Comparison of ENCODE assay signal across 11 cellular contexts in the genomic region with DNA sequence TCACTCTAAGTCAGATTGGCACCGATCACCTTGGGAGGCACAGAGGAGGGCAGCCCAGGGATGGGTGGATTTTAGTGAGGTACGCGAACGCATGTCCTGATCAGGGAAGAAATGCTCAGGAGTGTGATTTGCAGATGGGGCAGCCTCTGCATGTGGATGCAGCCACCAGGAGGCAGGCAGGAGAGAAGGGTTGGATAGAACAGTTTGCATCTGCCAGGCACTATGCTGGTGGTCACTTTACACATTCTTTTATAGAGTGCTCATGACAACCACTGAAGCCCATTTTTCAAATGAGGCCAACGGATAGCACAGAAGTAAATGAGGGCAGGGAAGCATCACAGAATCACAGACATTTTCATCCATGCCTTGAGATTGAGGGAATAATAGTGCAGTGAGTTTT. TPM values are rescaled to one million over a fixed set of nuclear protein-coding genes. Genes with fewer than 3 reads are reported as not detected.
DNase-seq lines count a peak whose midpoint lies in the region; ATAC-seq and TF ChIP-seq lines count a peak whose summit lies in the region.
"Had no signal": no experiment of that assay in that cellular context is flagged by ENCODE, and none has a peak within 500 bp of the region (broad histone marks: within the 10 kb centered on the region; RNA-seq: fewer than 3 reads in every experiment).

No MANE protein-coding gene starts in this region.

- no peak for ATAC-seq in omental fat pad (ENCODE audit: low FRiP score)
- ATAC-seq in mucosa of descending colon = no peak
- no peak for ATAC-seq in activated T-helper 17 cell treated with anti-CD3 and anti-CD28 coated beads, Interleukin-2, amount 50 U/mL, for 72 hours (replicated peaks)
- ATAC-seq in GM18873 (IDR thresholded peaks at IDR 0.05; ENCODE audit: low FRiP score, unreplicated experiment) = no peak

- no peak overlapping the region for H3K27ac ChIP-seq in GM23248
- peak overlapping the region in 3 of 5 donors; percentile 77 to 90 (median 80) for H3K27ac ChIP-seq in adrenal gland
- H3K27ac ChIP-seq: testis had no signal

- H3K27me3 Mint-ChIP-seq in activated T-helper 17 cell treated with anti-CD3 and anti-CD28 coated beads, Interleukin-2, amount 50 U/mL, for 72 hours = no peaks in the 10 kb centered on the region

- no peak for DNase-seq in AG04449 (ENCODE audit: low read depth, low spot score)
- peak; percentile 49 for DNase-seq in GM23248
- no peak for DNase-seq in adrenal gland
- DNase-seq in iPS-NIHi7 (ENCODE audit: extremely low spot score) = peak; percentile 51
- DNase-seq in omental fat pad (ENCODE audit: low spot score) = no peak
- no peak for DNase-seq in mucosa of descending colon
- DNase-seq: activated effector memory CD4-positive, alpha-beta T cell treated with anti-CD3 and anti-CD28 coated beads, Interleukin-2, amount 50 U/mL, for 16 hours; KBM-7; testis had no signal

- no peaks in the 10 kb centered on the region for H3K79me2 ChIP-seq in GM23248 (ENCODE audit: insufficient read depth)

- H3F3A ChIP-seq in GM23248 (ENCODE audit: insufficient read depth) = peaks cover 20% of the 10 kb centered on the region

- whole genome bisulfite sequencing in GM23248 (ENCODE audit: low coverage in 1 of 2, low lambda C conversion rate in 2 of 2, missing lambda C conversion rate in 2 of 2), 2 experiments = 87 to 91% methylated on average over 5 of the region's 5 CpGs
- WGBS in adrenal gland, 4 donors = 90 to 95% (median 94%) methylated on average over 4 to 5 of the region's 5 CpGs

- no peaks in the 10 kb centered on the region for H3K9me3 Mint-ChIP-seq in activated T-helper 17 cell treated with anti-CD3 and anti-CD28 coated beads, Interleukin-2, amount 50 U/mL, for 72 hours

- H3K4me3 ChIP-seq in AG04449 (ENCODE audit: low read depth, low read length) (no peak overlapping the region), GM23248 (no peak overlapping the region), adrenal gland (no peak overlapping the region), mucosa of descending colon (no peak overlapping the region)
- H3K4me3 ChIP-seq: testis had no signal

- peak overlapping the region; percentile 0 for H3K4me2 ChIP-seq in GM23248 (ENCODE audit: unreplicated experiment)

- no peaks in the 10 kb centered on the region for H4K20me1 ChIP-seq in GM23248 (ENCODE audit: insufficient read depth)

- no peak for TF ChIP-seq POLR2A in adrenal gland (IDR thresholded peaks at IDR 0.05)

- H3K9me2 ChIP-seq in GM23248 (ENCODE audit: insufficient read depth) = no peaks in the 10 kb centered on the region

- H3K27me3 ChIP-seq in GM23248 (replicated peaks; ENCODE audit: insufficient read depth) (no peaks in the 10 kb centered on the region), adrenal gland (no peaks in the 10 kb centered on the region)
- H3K27me3 ChIP-seq: testis had no signal

- in situ Hi-C loops in GM23248 (cut with MboI) = no loop called here

- H3K36me3 ChIP-seq in GM23248 (ENCODE audit: low read depth) = no peaks in the 10 kb centered on the region
- H3K36me3 ChIP-seq in adrenal gland (replicated peaks in 1 of 2) = no peaks in the 10 kb centered on the region
- H3K36me3 ChIP-seq in mucosa of descending colon (ENCODE audit: low read depth) = no peaks in the 10 kb centered on the region

- CTCF ChIA-PET in AG04449 (lab: Yijun Ruan, JAX) = interaction anchor here (0.7 to 5.7 kb wide), 13 partner anchors 9 to 70 kb away, joined by 3 to 48 read pairs (median 6); no protein-coding TSS in a partner anchor

- H3K4me3 Mint-ChIP-seq in activated T-helper 17 cell treated with anti-CD3 and anti-CD28 coated beads, Interleukin-2, amount 50 U/mL, for 72 hours = no peak overlapping the region

- intact Hi-C loops in adrenal gland (cut with DNase I) (no loop called here), mucosa of descending colon (cut with DNase I, micrococcal nuclease) (no loop called here)

- H3K4me1 Mint-ChIP-seq in activated T-helper 17 cell treated with anti-CD3 and anti-CD28 coated beads, Interleukin-2, amount 50 U/mL, for 72 hours = peaks cover 16% of the 10 kb centered on the region

- H3K4me1 ChIP-seq in GM23248 (ENCODE audit: insufficient read depth) = peaks cover 34% of the 10 kb centered on the region
- H3K4me1 ChIP-seq in adrenal gland (replicated peaks in 1 of 2) = peaks cover 80 to 88% of the 10 kb centered on the region in 2 donors
- peaks cover 63% of the 10 kb centered on the region for H3K4me1 ChIP-seq in mucosa of descending colon (ENCODE audit: low read depth)

- no peak overlapping the region for H2AFZ ChIP-seq in GM23248

- no peak overlapping the region for H3K27ac Mint-ChIP-seq in activated T-helper 17 cell treated with anti-CD3 and anti-CD28 coated beads, Interleukin-2, amount 50 U/mL, for 72 hours

- H3K9ac ChIP-seq in GM23248 = no peak overlapping the region

- POLR2A ChIA-PET in AG04449 (lab: Yijun Ruan, JAX) = no interaction called here

- TF ChIP-seq CTCF in AG04449 (IDR thresholded peaks at IDR 0.05; ENCODE audit: insufficient read depth, low read length, missing control alignments) (peak; percentile 58), adrenal gland (IDR thresholded peaks at IDR 0.05) (peak in 2 of 6 experiments; percentile 27 to 32), omental fat pad (IDR thresholded peaks at IDR 0.05) (no peak), mucosa of descending colon (IDR thresholded peaks at IDR 0.05) (no peak)

- H3K36me3 Mint-ChIP-seq in activated T-helper 17 cell treated with anti-CD3 and anti-CD28 coated beads, Interleukin-2, amount 50 U/mL, for 72 hours (ENCODE audit: low read depth) = no peaks in the 10 kb centered on the region

- H3K9me3 ChIP-seq in GM23248 (ENCODE audit: low read depth) (no peaks in the 10 kb centered on the region), adrenal gland (replicated peaks in 1 of 3) (no peaks in the 10 kb centered on the region), mucosa of descending colon (no peaks in the 10 kb centered on the region)
- H3K9me3 ChIP-seq: testis had no signal

RNA-seq across cellular contexts. Expression of a gene that starts 5.7 kb away (rescaled TPM):
- 6.8 and 8.1 TPM in 2 replicates for total RNA-seq in GM23248 (2014; rRNA removed; shearing (Covaris generic))
- 2.5 and 3.0 TPM in 2 replicates for polyA plus RNA-seq in GM23248 (2016; fragmentation: Nextera tagmentation; extraction: Ambion mirVana)
- total RNA-seq in adrenal gland = 100 to 1,000 TPM in 1 of 8 donors, 10 to 100 TPM in 7; 28.7 to 117 (median 45.1) TPM
- 10 to 100 TPM in 1 of 3 donors, 1 to 10 TPM in 2; 8.2 to 16.1 (median 8.6) TPM for polyA plus RNA-seq in adrenal gland
- total RNA-seq in omental fat pad = 10 to 100 TPM in 1 of 4 donors, 1 to 10 TPM in 3; 2.5 to 69.9 (median 6.3) TPM
- total RNA-seq in mucosa of descending colon = 100 to 1,000 TPM in 1 of 3 donors, 10 to 100 TPM in 2; 40.3 to 142 (median 62.1) TPM
- 10 to 100 TPM in 1 of 2 donors, 1 to 10 TPM in 1; 7.2 to 11.9 TPM for total RNA-seq in activated T-helper 17 cell treated with anti-CD3 and anti-CD28 coated beads, Interleukin-2, amount 50 U/mL, for 72 hours

RNA-seq across cellular contexts. Expression of a gene that starts 28.7 kb away (rescaled TPM):
- total RNA-seq in GM23248 (2014; rRNA removed; shearing (Covaris generic)) = 0.65 and 0.89 TPM in 2 replicates
- polyA plus RNA-seq in GM23248 (2016; fragmentation: Nextera tagmentation; extraction: Ambion mirVana) = 2.0 and 2.9 TPM in 2 replicates
- total RNA-seq in adrenal gland = 100 to 1,000 TPM in 7 of 8 donors, 10 to 100 TPM in 1; 65.3 to 901 (median 295) TPM
- 100 to 1,000 TPM in 2 of 3 donors, 10 to 100 TPM in 1; 48.5 to 504 (median 265) TPM for polyA plus RNA-seq in adrenal gland
- total RNA-seq in omental fat pad = 1,000 to 10,000 TPM in 3 of 4 donors, 100 to 1,000 TPM in 1; 423 to 6,912 (median 1,538) TPM
- total RNA-seq in mucosa of descending colon = 10 to 100 TPM in 1 of 3 donors, 1 to 10 TPM in 2; 5.8 to 13.5 (median 9.0) TPM
- 10 to 100 TPM; 16.1 to 17.1 TPM for total RNA-seq in activated T-helper 17 cell treated with anti-CD3 and anti-CD28 coated beads, Interleukin-2, amount 50 U/mL, for 72 hours

RNA-seq across cellular contexts. Expression of a gene that starts 58.1 kb away (rescaled TPM):
- 0.54 TPM in 1 of 2 replicates, not detected in the other for total RNA-seq in GM23248 (2014; rRNA removed; shearing (Covaris generic))
- 1.0 and 1.8 TPM in 2 replicates for polyA plus RNA-seq in GM23248 (2016; fragmentation: Nextera tagmentation; extraction: Ambion mirVana)
- 10 to 100 TPM in 5 of 8 donors, 1 to 10 TPM in 3; 2.5 to 29.6 (median 11.7) TPM for total RNA-seq in adrenal gland
- 1 to 10 TPM; 4.1 to 8.2 (median 4.7) TPM for polyA plus RNA-seq in adrenal gland
- 10 to 100 TPM; 12.8 to 47.3 (median 18.0) TPM for total RNA-seq in omental fat pad
- total RNA-seq in mucosa of descending colon = 1 to 10 TPM in 2 of 3 donors, not detected in 1; 2.8 to 5.7 TPM
- 1 to 10 TPM; 2.4 to 9.7 TPM for total RNA-seq in activated T-helper 17 cell treated with anti-CD3 and anti-CD28 coated beads, Interleukin-2, amount 50 U/mL, for 72 hours

Comparison
In these comparisons a context has a peak if more than half of its experiments do, and no peak if none do; other contexts are left out.
1. DNase-seq: peak in GM23248 (single experiment) and iPS-NIHi7 (single experiment); none in AG04449 (single experiment), adrenal gland (0 of 7), omental fat pad (single experiment) and mucosa of descending colon (0 of 3).